ENCODE assay signal across 19 cellular contexts in genomic region chr5:5313081-5313736, GRCh38.
A peak's percentile ranks its signal among the peaks of the same experiment; 100 is the strongest.
DNase-seq lines count a peak whose midpoint lies in the region; ATAC-seq and TF ChIP-seq lines count a peak whose summit lies in the region.
"Had no signal": no experiment of that assay in that cellular context is flagged by ENCODE, and none has a peak within 500 bp of the region (broad histone marks: within the 10 kb centered on the region; RNA-seq: fewer than 3 reads in every experiment).

No MANE protein-coding gene starts in this region.

- ATAC-seq in natural killer cell treated with Interleukin-12 subunit alpha and Interleukin-12 subunit beta and Interleukin-15 and Interleukin-18, amount 100 ng/mL, for 72 hours = no peak
- ATAC-seq: activated CD4-positive, alpha-beta T cell treated with anti-CD3 and anti-CD28 coated beads for 36 hours; CD8-positive, alpha-beta T cell; stimulated activated memory B cell treated with anti-CD40 and anti-IgM and Interleukin-4, amounts not matched to agents 10 μg/mL and 1 μg/mL and 100 μg/mL, for 72 hours had no signal

- H3K36me3 ChIP-seq in kidney epithelial cell (ENCODE audit: control insufficient read depth, insufficient read depth, low read length) = no peaks in the 10 kb centered on the region
- H3K36me3 ChIP-seq in trophoblast cell (ENCODE audit: control insufficient read depth in 1 of 2, insufficient read depth in 2 of 2, low read length in 2 of 2) = no peaks in the 10 kb centered on the region
- H3K36me3 ChIP-seq: colonic mucosa, tibial nerve had no signal

- no peak overlapping the region for H3K27ac Mint-ChIP-seq in natural killer cell treated with Interleukin-12 subunit alpha and Interleukin-12 subunit beta and Interleukin-15 and Interleukin-18, amount 100 ng/mL, for 72 hours
- H3K27ac Mint-ChIP-seq: activated CD4-positive, alpha-beta T cell treated with anti-CD3 and anti-CD28 coated beads for 36 hours; CD8-positive, alpha-beta T cell; stimulated activated memory B cell treated with anti-CD40 and anti-IgM and Interleukin-4, amounts not matched to agents 10 μg/mL and 1 μg/mL and 100 μg/mL, for 72 hours; T-helper 2 cell treated with Interferon-gamma antibody and Interleukin-4, amounts not matched to agents 5 μg/mL and 100 μg/mL, for 36 hours had no signal

- H3K4me3 ChIP-seq in kidney epithelial cell (ENCODE audit: low read depth, low read length) (no peak overlapping the region), trophoblast cell (ENCODE audit: low read depth, low read length) (no peak overlapping the region)
- H3K4me3 ChIP-seq: colonic mucosa, lung, tibial nerve had no signal

- H3K27me3 Mint-ChIP-seq in natural killer cell treated with Interleukin-12 subunit alpha and Interleukin-12 subunit beta and Interleukin-15 and Interleukin-18, amount 100 ng/mL, for 72 hours = no peaks in the 10 kb centered on the region
- H3K27me3 Mint-ChIP-seq: activated CD4-positive, alpha-beta T cell treated with anti-CD3 and anti-CD28 coated beads for 36 hours; stimulated activated memory B cell treated with anti-CD40 and anti-IgM and Interleukin-4, amounts not matched to agents 10 μg/mL and 1 μg/mL and 100 μg/mL, for 72 hours had no signal

- no peak overlapping the region for H3K23ac ChIP-seq in trophoblast cell (ENCODE audit: low read length)

- TF ChIP-seq CTCF in VCaP (conservative IDR thresholded peaks at IDR 0.05) = no peak
- TF ChIP-seq CTCF in kidney epithelial cell (IDR thresholded peaks at IDR 0.05; ENCODE audit: insufficient read depth, low read length, poor library complexity, severe bottlenecking) = no peak

- H2BK5ac ChIP-seq in trophoblast cell (ENCODE audit: low read depth, low read length, poor library complexity) = no peak overlapping the region

- H3K9me3 ChIP-seq in trophoblast cell (ENCODE audit: insufficient read depth, low read depth, low read length) = no peaks in the 10 kb centered on the region
- H3K9me3 ChIP-seq: colonic mucosa, tibial nerve had no signal

- H3K4me3 Mint-ChIP-seq in natural killer cell treated with Interleukin-12 subunit alpha and Interleukin-12 subunit beta and Interleukin-15 and Interleukin-18, amount 100 ng/mL, for 72 hours = no peak overlapping the region
- H3K4me3 Mint-ChIP-seq: activated CD4-positive, alpha-beta T cell treated with anti-CD3 and anti-CD28 coated beads for 36 hours; CD8-positive, alpha-beta T cell; stimulated activated memory B cell treated with anti-CD40 and anti-IgM and Interleukin-4, amounts not matched to agents 10 μg/mL and 1 μg/mL and 100 μg/mL, for 72 hours; T-helper 2 cell treated with Interferon-gamma antibody and Interleukin-4, amounts not matched to agents 5 μg/mL and 100 μg/mL, for 36 hours had no signal

- peaks cover 27% of the 10 kb centered on the region for H3K79me1 ChIP-seq in trophoblast cell (ENCODE audit: low read length)

- H4K12ac ChIP-seq in trophoblast cell (ENCODE audit: low read depth, low read length) = no peak overlapping the region

- no peaks in the 10 kb centered on the region for H3K79me2 ChIP-seq in trophoblast cell (ENCODE audit: control insufficient read depth, insufficient read depth, low read length, poor library complexity)

- H3K27ac ChIP-seq in VCaP = peak overlapping the region; percentile 15; the same call in 1 of the 2 replicates
- no peak overlapping the region for H3K27ac ChIP-seq in trophoblast cell (ENCODE audit: low read depth, low read length)
- H3K27ac ChIP-seq: colonic mucosa, tibial nerve had no signal

- H3K9ac ChIP-seq in trophoblast cell (ENCODE audit: low read length) = no peak overlapping the region

- H3K27me3 ChIP-seq in kidney epithelial cell (ENCODE audit: control insufficient read depth, insufficient read depth, low read length) (no peaks in the 10 kb centered on the region), trophoblast cell (ENCODE audit: insufficient read depth, low read length) (no peaks in the 10 kb centered on the region)
- H3K27me3 ChIP-seq: colonic mucosa, tibial nerve had no signal

- H2BK120ac ChIP-seq in trophoblast cell (ENCODE audit: insufficient read depth, low read length, poor library complexity) = no peak overlapping the region

- DNase-seq in Daoy (ENCODE audit: low read depth) (peak; percentile 80), kidney epithelial cell (ENCODE audit: low read depth) (peak; percentile 62), trophoblast cell (no peak), HK-2 (ENCODE audit: unreplicated experiment) (no peak), occipital lobe (lab: John Stamatoyannopoulos, UW) (no peak), T-helper 9 cell (no peak)
- no peak for DNase-seq in natural killer cell treated with Interleukin-12 subunit alpha and Interleukin-12 subunit beta and Interleukin-15 and Interleukin-18, amount 100 ng/mL, for 72 hours (ENCODE audit: low spot score)
- DNase-seq: activated CD4-positive, alpha-beta T cell treated with anti-CD3 and anti-CD28 coated beads for 36 hours; activated effector memory CD4-positive, alpha-beta T cell treated with anti-CD3 and anti-CD28 coated beads, Interleukin-2, amount 50 U/mL, for 16 hours; CD8-positive, alpha-beta T cell; colonic mucosa; NCI-H1048; NCI-H2081 treated with DMSO at 0.1 percent for 48 hours; NCI-H524 had no signal

- no peak overlapping the region for H3K4me2 ChIP-seq in trophoblast cell (ENCODE audit: low read length)

- no peak overlapping the region for H2AK5ac ChIP-seq in trophoblast cell (ENCODE audit: low read length)

- no CpG with 5 or more reads among the region's 9 CpGs for WGBS in trophoblast cell (ENCODE audit: extremely low coverage, insufficient coverage, insufficient read length)

- H3K9me3 Mint-ChIP-seq in natural killer cell treated with Interleukin-12 subunit alpha and Interleukin-12 subunit beta and Interleukin-15 and Interleukin-18, amount 100 ng/mL, for 72 hours = peaks cover 6% of the 10 kb centered on the region
- H3K9me3 Mint-ChIP-seq: CD8-positive, alpha-beta T cell; stimulated activated memory B cell treated with anti-CD40 and anti-IgM and Interleukin-4, amounts not matched to agents 10 μg/mL and 1 μg/mL and 100 μg/mL, for 72 hours; T-helper 2 cell treated with Interferon-gamma antibody and Interleukin-4, amounts not matched to agents 5 μg/mL and 100 μg/mL, for 36 hours had no signal

- peak overlapping the region; percentile 12 for H3K14ac ChIP-seq in trophoblast cell (ENCODE audit: low read length)

- H2BK12ac ChIP-seq in trophoblast cell (ENCODE audit: low read length) = peak overlapping the region; percentile 53

- no peak overlapping the region for H3K4ac ChIP-seq in trophoblast cell (ENCODE audit: low read depth, low read length)

- H4K91ac ChIP-seq in trophoblast cell (ENCODE audit: low read depth, low read length) = peak overlapping the region; percentile 34

- H3K4me1 ChIP-seq in trophoblast cell (ENCODE audit: control insufficient read depth in 1 of 2, insufficient read depth in 2 of 2, low read length in 2 of 2) = peaks cover 30 to 40% of the 10 kb centered on the region in 2 experiments
- H3K4me1 ChIP-seq: colonic mucosa, tibial nerve had no signal

- peak overlapping the region; percentile 21 for H3K18ac ChIP-seq in trophoblast cell (ENCODE audit: low read length)

- no peak overlapping the region for H2AFZ ChIP-seq in trophoblast cell (ENCODE audit: insufficient read depth, low read length, poor library complexity)

- H3K36me3 Mint-ChIP-seq in natural killer cell treated with Interleukin-12 subunit alpha and Interleukin-12 subunit beta and Interleukin-15 and Interleukin-18, amount 100 ng/mL, for 72 hours = no peaks in the 10 kb centered on the region
- H3K36me3 Mint-ChIP-seq: CD8-positive, alpha-beta T cell; stimulated activated memory B cell treated with anti-CD40 and anti-IgM and Interleukin-4, amounts not matched to agents 10 μg/mL and 1 μg/mL and 100 μg/mL, for 72 hours had no signal

- H4K8ac ChIP-seq in trophoblast cell (ENCODE audit: low read depth, low read length) = no peak overlapping the region

- H3K4me1 Mint-ChIP-seq in natural killer cell treated with Interleukin-12 subunit alpha and Interleukin-12 subunit beta and Interleukin-15 and Interleukin-18, amount 100 ng/mL, for 72 hours (ENCODE audit: low read depth in 2 of 2) = no peaks in the 10 kb centered on the region
- H3K4me1 Mint-ChIP-seq: activated CD4-positive, alpha-beta T cell treated with anti-CD3 and anti-CD28 coated beads for 36 hours; stimulated activated memory B cell treated with anti-CD40 and anti-IgM and Interleukin-4, amounts not matched to agents 10 μg/mL and 1 μg/mL and 100 μg/mL, for 72 hours had no signal

Comparison
In these comparisons a context has a peak if more than half of its experiments do, and no peak if none do; other contexts are left out.
1. DNase-seq: peak in Daoy (single experiment) and kidney epithelial cell (single experiment); none in trophoblast cell (0 of 2), HK-2 (single experiment), occipital lobe (single experiment), T-helper 9 cell (single experiment) and natural killer cell treated with Interleukin-12 subunit alpha and Interleukin-12 subunit beta and Interleukin-15 and Interleukin-18, amount 100 ng/mL, for 72 hours (single experiment).